1 cellular context compared by ENCODE assay signal in the genomic region with DNA sequence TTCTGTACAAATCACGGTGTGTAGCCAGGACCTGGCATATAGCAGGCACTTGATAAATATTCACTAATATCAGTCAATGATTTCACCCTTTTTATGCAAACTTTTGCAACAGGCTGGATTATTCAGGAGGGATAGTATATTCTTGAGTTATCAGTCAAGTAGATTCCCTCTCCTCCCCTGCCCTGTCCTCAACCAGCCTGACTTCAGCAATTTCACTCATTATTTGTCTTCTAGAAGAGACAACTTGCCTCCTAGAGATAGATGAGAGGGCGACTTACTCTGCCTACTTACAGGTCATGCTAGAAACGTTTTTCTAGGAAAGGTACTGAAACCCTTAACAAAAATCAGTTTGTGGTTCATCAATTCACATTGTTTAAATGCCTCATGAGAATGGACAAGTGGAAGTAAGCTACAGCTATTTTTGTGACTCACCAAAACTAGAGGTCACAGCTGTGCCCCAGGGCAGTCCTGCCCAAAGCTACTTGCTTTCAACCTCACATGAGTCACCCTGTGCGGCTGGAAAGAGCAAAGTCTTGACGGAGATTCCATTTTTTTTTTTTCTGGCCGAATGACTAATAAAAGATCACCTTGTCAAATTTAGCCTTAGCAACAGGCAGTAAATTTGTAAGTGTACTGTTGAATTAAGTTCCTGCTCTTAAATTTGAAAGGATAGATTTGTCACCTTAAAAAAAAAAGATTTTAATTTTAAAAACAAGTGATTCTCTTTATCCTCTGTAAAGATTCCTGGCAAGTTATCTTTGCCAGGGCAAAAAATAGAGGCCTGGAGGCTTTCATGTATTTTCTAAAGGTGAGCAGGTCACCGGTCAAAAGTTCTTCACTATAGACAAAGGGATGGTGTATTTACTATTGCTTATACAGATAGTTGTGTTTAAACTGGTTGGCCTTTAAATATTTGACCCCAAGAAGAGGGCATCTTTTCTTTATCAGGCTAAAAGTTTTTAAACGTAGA.
TF ChIP-seq lines count a peak whose summit lies in the region.

No MANE protein-coding gene starts in this region.

TF ChIP-seq in GM23338, 12 proteins besides CTCF, POLR2A, EP300 and RAD21 (continued from another document):
- TF ChIP-seq, protein P1, sequence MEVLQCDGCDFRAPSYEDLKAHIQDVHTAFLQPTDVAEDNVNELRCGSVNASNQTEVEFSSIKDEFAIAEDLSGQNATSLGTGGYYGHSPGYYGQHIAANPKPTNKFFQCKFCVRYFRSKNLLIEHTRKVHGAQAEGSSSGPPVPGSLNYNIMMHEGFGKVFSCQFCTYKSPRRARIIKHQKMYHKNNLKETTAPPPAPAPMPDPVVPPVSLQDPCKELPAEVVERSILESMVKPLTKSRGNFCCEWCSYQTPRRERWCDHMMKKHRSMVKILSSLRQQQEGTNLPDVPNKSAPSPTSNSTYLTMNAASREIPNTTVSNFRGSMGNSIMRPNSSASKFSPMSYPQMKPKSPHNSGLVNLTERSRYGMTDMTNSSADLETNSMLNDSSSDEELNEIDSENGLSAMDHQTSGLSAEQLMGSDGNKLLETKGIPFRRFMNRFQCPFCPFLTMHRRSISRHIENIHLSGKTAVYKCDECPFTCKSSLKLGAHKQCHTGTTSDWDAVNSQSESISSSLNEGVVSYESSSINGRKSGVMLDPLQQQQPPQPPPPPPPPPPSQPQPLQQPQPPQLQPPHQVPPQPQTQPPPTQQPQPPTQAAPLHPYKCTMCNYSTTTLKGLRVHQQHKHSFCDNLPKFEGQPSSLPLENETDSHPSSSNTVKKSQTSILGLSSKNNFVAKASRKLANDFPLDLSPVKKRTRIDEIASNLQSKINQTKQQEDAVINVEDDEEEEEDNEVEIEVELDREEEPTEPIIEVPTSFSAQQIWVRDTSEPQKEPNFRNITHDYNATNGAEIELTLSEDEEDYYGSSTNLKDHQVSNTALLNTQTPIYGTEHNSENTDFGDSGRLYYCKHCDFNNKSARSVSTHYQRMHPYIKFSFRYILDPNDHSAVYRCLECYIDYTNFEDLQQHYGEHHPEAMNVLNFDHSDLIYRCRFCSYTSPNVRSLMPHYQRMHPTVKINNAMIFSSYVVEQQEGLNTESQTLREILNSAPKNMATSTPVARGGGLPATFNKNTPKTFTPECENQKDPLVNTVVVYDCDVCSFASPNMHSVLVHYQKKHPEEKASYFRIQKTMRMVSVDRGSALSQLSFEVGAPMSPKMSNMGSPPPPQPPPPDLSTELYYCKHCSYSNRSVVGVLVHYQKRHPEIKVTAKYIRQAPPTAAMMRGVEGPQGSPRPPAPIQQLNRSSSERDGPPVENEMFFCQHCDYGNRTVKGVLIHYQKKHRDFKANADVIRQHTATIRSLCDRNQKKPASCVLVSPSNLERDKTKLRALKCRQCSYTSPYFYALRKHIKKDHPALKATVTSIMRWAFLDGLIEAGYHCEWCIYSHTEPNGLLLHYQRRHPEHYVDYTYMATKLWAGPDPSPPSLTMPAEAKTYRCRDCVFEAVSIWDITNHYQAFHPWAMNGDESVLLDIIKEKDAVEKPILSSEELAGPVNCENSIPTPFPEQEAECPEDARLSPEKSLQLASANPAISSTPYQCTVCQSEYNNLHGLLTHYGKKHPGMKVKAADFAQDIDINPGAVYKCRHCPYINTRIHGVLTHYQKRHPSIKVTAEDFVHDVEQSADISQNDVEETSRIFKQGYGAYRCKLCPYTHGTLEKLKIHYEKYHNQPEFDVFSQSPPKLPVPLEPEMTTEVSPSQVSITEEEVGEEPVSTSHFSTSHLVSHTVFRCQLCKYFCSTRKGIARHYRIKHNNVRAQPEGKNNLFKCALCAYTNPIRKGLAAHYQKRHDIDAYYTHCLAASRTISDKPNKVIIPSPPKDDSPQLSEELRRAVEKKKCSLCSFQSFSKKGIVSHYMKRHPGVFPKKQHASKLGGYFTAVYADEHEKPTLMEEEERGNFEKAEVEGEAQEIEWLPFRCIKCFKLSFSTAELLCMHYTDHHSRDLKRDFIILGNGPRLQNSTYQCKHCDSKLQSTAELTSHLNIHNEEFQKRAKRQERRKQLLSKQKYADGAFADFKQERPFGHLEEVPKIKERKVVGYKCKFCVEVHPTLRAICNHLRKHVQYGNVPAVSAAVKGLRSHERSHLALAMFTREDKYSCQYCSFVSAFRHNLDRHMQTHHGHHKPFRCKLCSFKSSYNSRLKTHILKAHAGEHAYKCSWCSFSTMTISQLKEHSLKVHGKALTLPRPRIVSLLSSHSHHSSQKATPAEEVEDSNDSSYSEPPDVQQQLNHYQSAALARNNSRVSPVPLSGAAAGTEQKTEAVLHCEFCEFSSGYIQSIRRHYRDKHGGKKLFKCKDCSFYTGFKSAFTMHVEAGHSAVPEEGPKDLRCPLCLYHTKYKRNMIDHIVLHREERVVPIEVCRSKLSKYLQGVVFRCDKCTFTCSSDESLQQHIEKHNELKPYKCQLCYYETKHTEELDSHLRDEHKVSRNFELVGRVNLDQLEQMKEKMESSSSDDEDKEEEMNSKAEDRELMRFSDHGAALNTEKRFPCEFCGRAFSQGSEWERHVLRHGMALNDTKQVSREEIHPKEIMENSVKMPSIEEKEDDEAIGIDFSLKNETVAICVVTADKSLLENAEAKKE (CRISPR knock-in tag; IDR thresholded peaks at IDR 0.05), result no peak
- TF ChIP-seq, protein P2, sequence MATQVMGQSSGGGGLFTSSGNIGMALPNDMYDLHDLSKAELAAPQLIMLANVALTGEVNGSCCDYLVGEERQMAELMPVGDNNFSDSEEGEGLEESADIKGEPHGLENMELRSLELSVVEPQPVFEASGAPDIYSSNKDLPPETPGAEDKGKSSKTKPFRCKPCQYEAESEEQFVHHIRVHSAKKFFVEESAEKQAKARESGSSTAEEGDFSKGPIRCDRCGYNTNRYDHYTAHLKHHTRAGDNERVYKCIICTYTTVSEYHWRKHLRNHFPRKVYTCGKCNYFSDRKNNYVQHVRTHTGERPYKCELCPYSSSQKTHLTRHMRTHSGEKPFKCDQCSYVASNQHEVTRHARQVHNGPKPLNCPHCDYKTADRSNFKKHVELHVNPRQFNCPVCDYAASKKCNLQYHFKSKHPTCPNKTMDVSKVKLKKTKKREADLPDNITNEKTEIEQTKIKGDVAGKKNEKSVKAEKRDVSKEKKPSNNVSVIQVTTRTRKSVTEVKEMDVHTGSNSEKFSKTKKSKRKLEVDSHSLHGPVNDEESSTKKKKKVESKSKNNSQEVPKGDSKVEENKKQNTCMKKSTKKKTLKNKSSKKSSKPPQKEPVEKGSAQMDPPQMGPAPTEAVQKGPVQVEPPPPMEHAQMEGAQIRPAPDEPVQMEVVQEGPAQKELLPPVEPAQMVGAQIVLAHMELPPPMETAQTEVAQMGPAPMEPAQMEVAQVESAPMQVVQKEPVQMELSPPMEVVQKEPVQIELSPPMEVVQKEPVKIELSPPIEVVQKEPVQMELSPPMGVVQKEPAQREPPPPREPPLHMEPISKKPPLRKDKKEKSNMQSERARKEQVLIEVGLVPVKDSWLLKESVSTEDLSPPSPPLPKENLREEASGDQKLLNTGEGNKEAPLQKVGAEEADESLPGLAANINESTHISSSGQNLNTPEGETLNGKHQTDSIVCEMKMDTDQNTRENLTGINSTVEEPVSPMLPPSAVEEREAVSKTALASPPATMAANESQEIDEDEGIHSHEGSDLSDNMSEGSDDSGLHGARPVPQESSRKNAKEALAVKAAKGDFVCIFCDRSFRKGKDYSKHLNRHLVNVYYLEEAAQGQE (IDR thresholded peaks at IDR 0.05; ENCODE audit: unreplicated experiment), result no peak
- TF ChIP-seq STAT1 (IDR thresholded peaks at IDR 0.05; ENCODE audit: unreplicated experiment), result no peak
